Comparison of ENCODE assay signal across 8 cellular contexts in genomic region chr6:42453649-42454427, GRCh38. TPM values are rescaled to one million over a fixed set of nuclear protein-coding genes. Genes with fewer than 3 reads are reported as not detected.
DNase-seq lines count a peak whose midpoint lies in the region; ATAC-seq and TF ChIP-seq lines count a peak whose summit lies in the region.

No MANE protein-coding gene starts in this region.

- TF ChIP-seq POLR2A in suprapubic skin (IDR thresholded peaks at IDR 0.05), result no peak

- H3K9me3 ChIP-seq in left lung (no peaks in the 10 kb centered on the region), suprapubic skin (no peaks in the 10 kb centered on the region)

- intact Hi-C loops in left lung (cut with DNase I), result no loop called here

- ATAC-seq in left lung (peak; percentile 13), GM18858 (IDR thresholded peaks at IDR 0.05; ENCODE audit: unreplicated experiment) (no peak)

- TF ChIP-seq CTCF in cardiac fibroblast (IDR thresholded peaks at IDR 0.05; ENCODE audit: low read depth, low read length), result no peak
- TF ChIP-seq CTCF in left lung (IDR thresholded peaks at IDR 0.05), result no peak
- TF ChIP-seq CTCF in suprapubic skin (IDR thresholded peaks at IDR 0.05), result no peak

- H3K27ac ChIP-seq in left lung (peak overlapping the region; percentile 44 to 91), suprapubic skin (peak overlapping the region; percentile 92)

- WGBS in suprapubic skin, result 8% methylated on average over 22 of the region's 32 CpGs

- TF ChIP-seq EP300 in suprapubic skin (IDR thresholded peaks at IDR 0.05), result no peak

- H3K4me1 ChIP-seq in left lung (peaks cover 8 to 38% of the 10 kb centered on the region in 2 donors), suprapubic skin (peaks cover 38% of the 10 kb centered on the region)

- DNase-seq in NCI-H524 (lab: John Stamatoyannopoulos, UW), result peak; percentile 22 to 44
- DNase-seq in NCI-H524 treated with DMSO at 0.1 percent for 48 hours (lab: John Stamatoyannopoulos, UW), result no peak
- DNase-seq in NCI-H69 (lab: John Stamatoyannopoulos, UW), result peak; percentile 91
- DNase-seq in cardiac fibroblast (ENCODE audit: low read depth in 2 of 2), result peak in 1 of 2 donors; percentile 60
- DNase-seq in left lung, result peak in 1 of 2 donors; percentile 51
- peak; percentile 76 to 82 for DNase-seq in suprapubic skin (ENCODE audit: low spot score in 2 of 2)
- no peak for DNase-seq in iPS-NIHi11 (ENCODE audit: low spot score)

- peaks cover 0 to 21% of the 10 kb centered on the region in 2 donors for H3K27me3 ChIP-seq in left lung
- H3K27me3 ChIP-seq in suprapubic skin, result no peaks in the 10 kb centered on the region

- peak overlapping the region; percentile 73 to 81 for H3K4me3 ChIP-seq in cardiac fibroblast (replicated peaks in 1 of 2; ENCODE audit: low read depth in 2 of 2, low read length in 2 of 2)
- H3K4me3 ChIP-seq in left lung, result peak overlapping the region; percentile 74 to 86
- H3K4me3 ChIP-seq in suprapubic skin, result peak overlapping the region; percentile 66

- H3K36me3 ChIP-seq in left lung (no peaks in the 10 kb centered on the region), suprapubic skin (no peaks in the 10 kb centered on the region)

RNA-seq across cellular contexts. Expression of gene TRERF1, which starts 2.1 kb away (rescaled TPM):
- total RNA-seq in left lung (1 to 10 TPM; 3.7 to 6.7 TPM), suprapubic skin (10 to 100 TPM; 14.7 to 22.0 (median 19.0) TPM)

Comparison
In these comparisons a context has a peak if more than half of its experiments do, and no peak if none do; other contexts are left out.
1. DNase-seq: peak in NCI-H524 (2 of 2), NCI-H69 (single experiment) and suprapubic skin (2 of 2); none in NCI-H524 treated with DMSO at 0.1 percent for 48 hours (single experiment) and iPS-NIHi11 (single experiment).
2. Peak in every context shown above with its lines, with median percentiles within 50 percentile points of each other: H3K4me3 ChIP-seq.